ENCODE assay signal across 8 cellular contexts in the genomic region with DNA sequence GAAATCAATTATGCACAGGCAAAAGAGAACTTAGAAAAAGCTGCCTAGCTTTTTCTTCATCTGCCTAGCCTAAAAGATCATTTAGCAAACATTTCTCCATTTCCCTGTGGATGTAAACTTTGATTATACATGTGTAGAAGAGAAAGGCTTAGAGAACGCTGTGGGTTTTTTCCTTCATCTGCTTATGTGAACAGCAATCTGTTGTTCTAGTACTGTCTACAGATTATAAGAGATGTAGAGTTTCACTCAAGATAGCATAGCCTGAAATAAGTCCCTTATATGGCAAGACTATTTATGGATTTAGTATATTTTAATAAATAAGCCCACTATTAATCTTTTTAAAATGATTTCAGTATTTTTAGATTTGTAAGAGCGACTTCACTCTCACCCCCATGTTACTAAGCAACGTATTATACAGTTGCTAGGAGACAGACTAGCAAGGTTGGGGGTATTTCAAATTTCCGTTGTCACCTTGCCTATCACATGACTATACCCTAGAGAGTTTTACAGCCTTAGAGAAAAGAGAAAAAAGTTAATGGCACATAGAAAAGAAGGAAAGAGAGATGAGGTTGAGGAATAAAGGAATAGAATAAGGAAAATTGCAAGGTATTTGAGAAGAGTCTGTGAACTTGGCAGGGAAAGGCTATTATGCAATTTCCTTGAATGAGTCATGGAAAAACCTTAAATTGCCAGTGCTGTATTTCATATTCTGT. TPM values are rescaled to one million over a fixed set of nuclear protein-coding genes. Genes with fewer than 3 reads are reported as not detected.
DNase-seq lines count a peak whose midpoint lies in the region; ATAC-seq and TF ChIP-seq lines count a peak whose summit lies in the region.

No MANE protein-coding gene starts in this region.

- H3K36me3 ChIP-seq in HAP-1 (replicated peaks) (no peaks in the 10 kb centered on the region), adipocyte (ENCODE audit: control insufficient read depth, insufficient read depth, low read length, severe bottlenecking) (no peaks in the 10 kb centered on the region), cardiac muscle cell (no peaks in the 10 kb centered on the region)

- no peak for TF ChIP-seq CTCF in cardiac muscle cell (IDR thresholded peaks at IDR 0.05; ENCODE audit: low read depth, low read length)

- H3K27me3 ChIP-seq in HAP-1 (ENCODE audit: low read depth): no peaks in the 10 kb centered on the region
- no peaks in the 10 kb centered on the region for H3K27me3 ChIP-seq in adipocyte (replicated peaks; ENCODE audit: control insufficient read depth, insufficient read depth, low read length)
- H3K27me3 ChIP-seq in cardiac muscle cell: no peaks in the 10 kb centered on the region

- H3K4me1 ChIP-seq in HAP-1 (peaks cover 24% of the 10 kb centered on the region), adipocyte (ENCODE audit: control insufficient read depth, insufficient read depth, low read length) (peaks cover 25% of the 10 kb centered on the region), cardiac muscle cell (ENCODE audit: low read depth) (peaks cover 18% of the 10 kb centered on the region)

- DNase-seq in AG20443 (ENCODE audit: low spot score) (peak; percentile 49), HAP-1 (ENCODE audit: low spot score in 2 of 2) (peak; percentile 26 to 69), NCI-H460 (ENCODE audit: extremely low read depth, low read depth) (peak; percentile 84), adipocyte (ENCODE audit: low read depth) (peak; percentile 93), cardiac muscle cell (ENCODE audit: low read depth in 1 of 2, low spot score in 1 of 2) (peak; percentile 39 to 92), putamen (ENCODE audit: low spot score) (peak; percentile 75)

- H3K9me3 ChIP-seq in HAP-1: no peaks in the 10 kb centered on the region
- H3K9me3 ChIP-seq in adipocyte (ENCODE audit: control insufficient read depth, low read length): no peaks in the 10 kb centered on the region
- H3K9me3 ChIP-seq in cardiac muscle cell (ENCODE audit: low read depth): no peaks in the 10 kb centered on the region

- no peak overlapping the region for H3K9ac ChIP-seq in adipocyte (ENCODE audit: low read length)

- no peak for ATAC-seq in HG03196 (IDR thresholded peaks at IDR 0.05; ENCODE audit: unreplicated experiment)
- ATAC-seq in GM18517 (IDR thresholded peaks at IDR 0.05; ENCODE audit: unreplicated experiment): no peak

- in situ Hi-C loops in HAP-1 (cut with MboI; ENCODE audit: low sequenced_read_pairs): no loop called here

- no peak overlapping the region for H3K27ac ChIP-seq in cardiac muscle cell

- no peak overlapping the region for H3K4me3 ChIP-seq in HAP-1
- peak overlapping the region; percentile 30 for H3K4me3 ChIP-seq in adipocyte (ENCODE audit: low read length)
- no peak overlapping the region for H3K4me3 ChIP-seq in cardiac muscle cell

RNA-seq across cellular contexts. Expression of a gene that starts 12.2 kb away (rescaled TPM):
- 216 and 232 TPM in 2 replicates for total RNA-seq in NCI-H460 (2014; rRNA removed; shearing (Covaris generic))
- polyA plus RNA-seq in NCI-H460 (2014; cell fraction: nucleus; rRNA removed): 439 and 468 TPM in 2 replicates
- total RNA-seq in cardiac muscle cell: 509 and 1,042 TPM in 2 replicates
- polyA plus RNA-seq in cardiac muscle cell: 521 and 1,070 TPM in 2 replicates
